ENCODE assay signal across 1 cellular context in genomic region chr1:207311888-207312603, GRCh38.
TF ChIP-seq lines count a peak whose summit lies in the region.

No MANE protein-coding gene starts in this region.

TF ChIP-seq in K562, 482 proteins besides CTCF, POLR2A, EP300 and RAD21 (continued from another document and continues in another):
- TF ChIP-seq STAT5B (CRISPR knock-in tag; IDR thresholded peaks at IDR 0.05) (no peak), TEAD4 (IDR thresholded peaks at IDR 0.05; ENCODE audit: low read length) (no peak), TEAD4 (CRISPR knock-in tag; IDR thresholded peaks at IDR 0.05; ENCODE audit: borderline replicate concordance) (no peak), EZH2 (IDR thresholded peaks at IDR 0.05; ENCODE audit: borderline replicate concordance, low read depth, low read length) (no peak), BCL6 (CRISPR knock-in tag; IDR thresholded peaks at IDR 0.05) (peak; percentile 75; the same call in 1 of the 2 replicates), NELFE (IDR thresholded peaks at IDR 0.05; ENCODE audit: insufficient read depth, insufficient read length) (no peak), ZNF699 (CRISPR knock-in tag; IDR thresholded peaks at IDR 0.05; ENCODE audit: insufficient replicate concordance) (no peak), TCF7L2 (IDR thresholded peaks at IDR 0.05; ENCODE audit: low read depth, low read length) (no peak), HDAC2 (IDR thresholded peaks at IDR 0.05) (no peak), RBM14 (IDR thresholded peaks at IDR 0.05; ENCODE audit: borderline replicate concordance, insufficient read depth, low read depth, low read length) (no peak), ZNF217 (CRISPR knock-in tag; IDR thresholded peaks at IDR 0.05) (no peak), PKNOX1 (IDR thresholded peaks at IDR 0.05) (no peak), POLR2G (IDR thresholded peaks at IDR 0.05; ENCODE audit: low read depth, low read length) (no peak), ZNF197 (CRISPR knock-in tag; IDR thresholded peaks at IDR 0.05; ENCODE audit: low read depth) (peak; percentile 49; the same call in 1 of the 2 replicates), SPI1 (IDR thresholded peaks at IDR 0.05; ENCODE audit: borderline replicate concordance, low read depth, low read length) (no peak), U2AF1 (optimal IDR thresholded peaks at IDR 0.05; ENCODE audit: low read depth, low read length) (no peak), TFAP4 (CRISPR knock-in tag; IDR thresholded peaks at IDR 0.05; ENCODE audit: borderline replicate concordance) (no peak), EP400 (IDR thresholded peaks at IDR 0.05) (no peak), BHLHE40 (IDR thresholded peaks at IDR 0.05; ENCODE audit: low read length) (no peak), ZNF146 (CRISPR knock-in tag; IDR thresholded peaks at IDR 0.05; ENCODE audit: unreplicated experiment) (no peak), NKRF (IDR thresholded peaks at IDR 0.05; ENCODE audit: borderline replicate concordance) (no peak), KAT7 (CRISPR knock-in tag; IDR thresholded peaks at IDR 0.05; ENCODE audit: borderline replicate concordance) (no peak), SREBF1 (IDR thresholded peaks at IDR 0.05; ENCODE audit: borderline replicate concordance, low read depth, low read length) (no peak), CBX2 (IDR thresholded peaks at IDR 0.05; ENCODE audit: insufficient read depth, low read length, poor library complexity, severe bottlenecking) (no peak), GTF2E2 (tag; IDR thresholded peaks at IDR 0.05) (peak; percentile 56; the same call in 1 of the 2 replicates), TCF7 (IDR thresholded peaks at IDR 0.05; ENCODE audit: borderline replicate concordance) (no peak), RNF219 (CRISPR knock-in tag; IDR thresholded peaks at IDR 0.05) (peak; percentile 38; the same call in 1 of the 2 replicates), PRPF4 (IDR thresholded peaks at IDR 0.05; ENCODE audit: insufficient read depth, low read depth, low read length, poor library complexity, severe bottlenecking) (no peak), ILF3 (IDR thresholded peaks at IDR 0.05; ENCODE audit: borderline replicate concordance) (no peak), ZNF121 (CRISPR knock-in tag; conservative IDR thresholded peaks at IDR 0.05) (no peak), GATAD2A (IDR thresholded peaks at IDR 0.05) (no peak), HBP1 (CRISPR knock-in tag; IDR thresholded peaks at IDR 0.05) (no peak), ZKSCAN8 (CRISPR knock-in tag; IDR thresholded peaks at IDR 0.05) (0 out of 2 replicates have a peak, but pooled peaks have one; percentile 46), ZNF780A (CRISPR knock-in tag; IDR thresholded peaks at IDR 0.05) (no peak), RBM22 (IDR thresholded peaks at IDR 0.05; ENCODE audit: low read depth, low read length, poor library complexity, severe bottlenecking) (no peak), ZNF212 (CRISPR knock-in tag; IDR thresholded peaks at IDR 0.05) (no peak), GATA2 (CRISPR knock-in tag; IDR thresholded peaks at IDR 0.05) (no peak), POU5F1 (IDR thresholded peaks at IDR 0.05; ENCODE audit: borderline replicate concordance, low read depth, low read length, partially characterized antibody) (no peak), ZFP91 (CRISPR knock-in tag; IDR thresholded peaks at IDR 0.05) (no peak), ZNF239 (CRISPR knock-in tag; IDR thresholded peaks at IDR 0.05) (peak; percentile 88), E4F1 (CRISPR knock-in tag; IDR thresholded peaks at IDR 0.05; ENCODE audit: borderline replicate concordance) (peak; percentile 59; the same call in 1 of the 2 replicates), NCOR1 (IDR thresholded peaks at IDR 0.05) (no peak), ZNF740 (CRISPR knock-in tag; IDR thresholded peaks at IDR 0.05) (no peak), ZNF740 (tag; IDR thresholded peaks at IDR 0.05) (peak in 1 of 2 experiments; percentile 91; a peak in 2 of 4 replicates), ARHGAP35 (IDR thresholded peaks at IDR 0.05; ENCODE audit: partially characterized antibody) (no peak), CBFA2T2 (conservative IDR thresholded peaks at IDR 0.05) (no peak), HDAC3 (IDR thresholded peaks at IDR 0.05; ENCODE audit: borderline replicate concordance, partially characterized antibody) (no peak), MCM3 (IDR thresholded peaks at IDR 0.05) (no peak), SETDB1 (IDR thresholded peaks at IDR 0.05; ENCODE audit: low read length) (no peak), CXXC5 (CRISPR knock-in tag; IDR thresholded peaks at IDR 0.05) (peak; percentile 81), ZNF253 (CRISPR knock-in tag; conservative IDR thresholded peaks at IDR 0.05) (no peak), SRSF1 (IDR thresholded peaks at IDR 0.05; ENCODE audit: low read depth, low read length) (no peak), TAL1 (IDR thresholded peaks at IDR 0.05) (no peak), ZNF778 (CRISPR knock-in tag; IDR thresholded peaks at IDR 0.05) (no peak), RBM17 (IDR thresholded peaks at IDR 0.05; ENCODE audit: borderline replicate concordance, low read depth, low read length) (no peak), KDM2B (CRISPR knock-in tag; IDR thresholded peaks at IDR 0.05) (no peak), SUPT5H (IDR thresholded peaks at IDR 0.05) (no peak), SP2 (IDR thresholded peaks at IDR 0.05; ENCODE audit: extremely low read depth, low read depth, low read length, poor library complexity, severe bottlenecking) (no peak), CREB1 (IDR thresholded peaks at IDR 0.05) (no peak), CREB1 (CRISPR knock-in tag; IDR thresholded peaks at IDR 0.05) (no peak), HCFC1 (IDR thresholded peaks at IDR 0.05; ENCODE audit: low read depth, low read length) (no peak)
